ENCODE assay signal across 8 cellular contexts in the genomic region with DNA sequence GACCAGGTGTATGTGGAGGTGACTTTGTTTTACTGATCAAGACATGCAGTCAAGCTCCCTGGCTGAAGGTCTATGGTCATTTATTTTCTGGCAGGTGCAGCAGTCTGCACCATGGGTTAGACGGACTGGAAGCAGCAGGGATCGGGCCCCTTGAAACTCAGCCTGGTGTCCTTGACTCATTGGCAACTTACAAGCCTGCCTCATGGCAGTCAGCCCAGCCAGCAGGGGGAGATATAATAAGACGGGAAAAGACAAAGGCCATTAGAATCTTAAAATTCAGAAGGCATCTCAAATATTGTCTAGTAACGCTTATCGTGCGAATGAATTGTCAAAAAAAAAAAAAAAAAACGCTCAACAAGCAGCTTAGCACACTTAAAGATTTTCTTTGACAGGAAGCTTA.
DNase-seq lines count a peak whose midpoint lies in the region; ATAC-seq and TF ChIP-seq lines count a peak whose summit lies in the region.

No MANE protein-coding gene starts in this region.

- no peak overlapping the region for H3K4me2 ChIP-seq in PC-9

- TF ChIP-seq CTCF in PC-9 (conservative IDR thresholded peaks at IDR 0.05) (peak; percentile 56), foreskin keratinocyte (conservative IDR thresholded peaks at IDR 0.05) (peak; percentile 55), upper lobe of right lung (IDR thresholded peaks at IDR 0.05) (peak; percentile 32)

- H3K36me3 Mint-ChIP-seq in activated naive CD8-positive, alpha-beta T cell treated with anti-CD3 and anti-CD28 coated beads, Interleukin-2, amount 50 U/mL, for 24 hours (ENCODE audit: low read depth): no peaks in the 10 kb centered on the region

- intact Hi-C loops in left cardiac atrium (cut with DNase I) (no loop called here), Right ventricle myocardium inferior (cut with DNase I) (no loop called here), PC-9 (cut with micrococcal nuclease; ENCODE audit: unreplicated experiment) (no loop called here), upper lobe of right lung (cut with DNase I) (no loop called here)

- H3K4me1 ChIP-seq in PC-9 (replicated peaks; ENCODE audit: insufficient read depth): no peaks in the 10 kb centered on the region
- H3K4me1 ChIP-seq in foreskin keratinocyte: no peaks in the 10 kb centered on the region
- H3K4me1 ChIP-seq in upper lobe of right lung: no peaks in the 10 kb centered on the region

- H3F3A ChIP-seq in PC-9 (ENCODE audit: insufficient read depth, low read depth): no peaks in the 10 kb centered on the region

- H3K27ac ChIP-seq in PC-9 (no peak overlapping the region), foreskin keratinocyte (no peak overlapping the region), upper lobe of right lung (no peak overlapping the region)

- no peaks in the 10 kb centered on the region for H3K4me1 Mint-ChIP-seq in activated naive CD8-positive, alpha-beta T cell treated with anti-CD3 and anti-CD28 coated beads, Interleukin-2, amount 50 U/mL, for 24 hours

- H4K20me1 ChIP-seq in PC-9 (ENCODE audit: insufficient read depth): no peaks in the 10 kb centered on the region

- no peaks in the 10 kb centered on the region for H3K79me2 ChIP-seq in PC-9 (ENCODE audit: low read depth)

- H3K4me3 ChIP-seq in PC-9 (no peak overlapping the region), upper lobe of right lung (no peak overlapping the region)

- H3K9me3 ChIP-seq in PC-9 (ENCODE audit: insufficient read depth, low read depth) (no peaks in the 10 kb centered on the region), upper lobe of right lung (no peaks in the 10 kb centered on the region)

- no TSS peak for BruUV-seq in PC-9 (replicated peaks; lab: Mats Ljungman, UMichigan)

- H3K36me3 ChIP-seq in PC-9 (ENCODE audit: low read depth) (no peaks in the 10 kb centered on the region), upper lobe of right lung (no peaks in the 10 kb centered on the region)

- no peaks in the 10 kb centered on the region for H3K9me3 Mint-ChIP-seq in activated naive CD8-positive, alpha-beta T cell treated with anti-CD3 and anti-CD28 coated beads, Interleukin-2, amount 50 U/mL, for 24 hours

- no peak overlapping the region for H2AFZ ChIP-seq in PC-9

- H3K4me3 Mint-ChIP-seq in activated naive CD8-positive, alpha-beta T cell treated with anti-CD3 and anti-CD28 coated beads, Interleukin-2, amount 50 U/mL, for 24 hours: no peak overlapping the region

- ATAC-seq in left cardiac atrium (peak in 1 of 2 donors; percentile 30), Right ventricle myocardium inferior (no peak), foreskin keratinocyte (no peak), upper lobe of right lung (no peak)
- no peak for ATAC-seq in activated naive CD8-positive, alpha-beta T cell treated with anti-CD3 and anti-CD28 coated beads, Interleukin-2, amount 50 U/mL, for 24 hours

- POLR2A ChIA-PET in PC-9 (lab: Charles Lee; ENCODE audit: unreplicated experiment): no interaction called here

- H3K9me2 ChIP-seq in PC-9 (ENCODE audit: insufficient read depth): no peaks in the 10 kb centered on the region

- H3K27me3 ChIP-seq in PC-9 (ENCODE audit: insufficient read depth, low read depth): 0 out of 2 replicates have a peak, but pooled peaks cover 3% of the 10 kb centered on the region
- peaks cover 3% of the 10 kb centered on the region for H3K27me3 ChIP-seq in foreskin keratinocyte
- H3K27me3 ChIP-seq in upper lobe of right lung: no peaks in the 10 kb centered on the region

- H3K27ac Mint-ChIP-seq in activated naive CD8-positive, alpha-beta T cell treated with anti-CD3 and anti-CD28 coated beads, Interleukin-2, amount 50 U/mL, for 24 hours: no peak overlapping the region

- H3K27me3 Mint-ChIP-seq in activated naive CD8-positive, alpha-beta T cell treated with anti-CD3 and anti-CD28 coated beads, Interleukin-2, amount 50 U/mL, for 24 hours: peaks cover 2% of the 10 kb centered on the region

- DNase-seq in left cardiac atrium (peak; percentile 26), Right ventricle myocardium inferior (ENCODE audit: missing footprints) (no peak), PC-9 (peak in 1 of 2 experiments; percentile 3), foreskin keratinocyte (no peak), upper lobe of right lung (no peak), NCI-H1417 treated with DMSO at 0.1 percent for 48 hours (lab: John Stamatoyannopoulos, UW) (no peak), NCI-H510A (lab: John Stamatoyannopoulos, UW) (no peak)
- no peak for DNase-seq in activated naive CD8-positive, alpha-beta T cell treated with anti-CD3 and anti-CD28 coated beads, Interleukin-2, amount 50 U/mL, for 24 hours

- CTCF ChIA-PET in PC-9 (lab: Charles Lee): interaction anchor here (0.6 kb wide), 1 partner anchor 493 kb away, joined by 3 read pairs; no protein-coding TSS in a partner anchor
